ENCODE assay signal across 18 cellular contexts in the genomic region with DNA sequence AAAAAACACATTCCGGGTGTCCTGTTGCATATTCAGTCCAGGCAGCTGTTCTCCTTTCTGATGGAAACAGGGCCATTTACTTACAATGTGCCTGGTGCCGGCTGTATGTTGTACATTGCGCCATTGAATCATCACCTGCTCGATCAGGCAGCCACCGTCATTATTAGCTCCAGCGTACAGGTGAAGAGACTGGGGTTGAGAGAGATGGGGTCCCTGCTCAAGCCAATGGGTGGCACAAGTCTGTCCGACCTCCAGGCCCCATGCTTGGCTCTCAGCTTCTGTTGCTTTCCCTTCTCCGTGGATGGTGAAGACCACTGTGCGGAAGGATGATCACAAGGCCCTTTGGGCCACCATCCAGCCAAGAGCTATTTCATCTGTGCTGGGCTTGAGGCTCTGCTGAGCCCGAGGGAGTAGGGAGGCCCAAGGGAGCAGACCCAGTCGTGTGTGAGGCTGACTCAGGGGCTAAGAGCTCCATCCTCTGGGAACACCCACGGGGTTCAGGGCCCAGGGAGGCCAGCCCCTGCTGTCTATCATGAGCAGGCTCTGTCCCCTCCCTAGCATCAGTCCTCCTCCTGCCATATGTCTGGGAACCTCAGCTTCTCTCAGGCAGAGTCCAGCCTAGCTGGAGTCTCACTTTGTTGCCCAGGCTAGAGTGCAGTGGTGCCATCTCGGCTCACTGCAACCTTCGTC. TPM values are rescaled to one million over a fixed set of nuclear protein-coding genes. Genes with fewer than 3 reads are reported as not detected.
"Had no signal": no experiment of that assay in that cellular context is flagged by ENCODE, and none has a peak within 500 bp of the region (broad histone marks: within the 10 kb centered on the region; RNA-seq: fewer than 3 reads in every experiment).

No MANE protein-coding gene starts in this region.

- H3K9me3 ChIP-seq: upper lobe of left lung had no signal

- H3K36me3 Mint-ChIP-seq: activated naive CD8-positive, alpha-beta T cell treated with anti-CD3 and anti-CD28 coated beads, Interleukin-2, amount 10 ng/mL, durations not matched to agents 7 days and 5 days; memory B cell had no signal

- H3K27me3 ChIP-seq: cardiac muscle cell, esophagus muscularis mucosa, upper lobe of left lung had no signal

- H3K4me3 ChIP-seq: cardiac muscle cell, esophagus muscularis mucosa, spleen, upper lobe of left lung had no signal

- H3K4me1 ChIP-seq: esophagus muscularis mucosa, spleen, upper lobe of left lung had no signal

- H3K27ac Mint-ChIP-seq: activated naive CD4-positive, alpha-beta T cell treated with anti-CD3 and anti-CD28 coated beads for 36 hours; activated naive CD8-positive, alpha-beta T cell treated with anti-CD3 and anti-CD28 coated beads, Interleukin-2, amount 10 ng/mL, durations not matched to agents 7 days and 5 days; effector memory CD8-positive, alpha-beta T cell; memory B cell had no signal

- ATAC-seq: activated T-cell treated with anti-CD3 and anti-CD28 coated beads, Interleukin-2, amount 50 U/mL, for 4 hours; effector memory CD8-positive, alpha-beta T cell; left cardiac atrium had no signal

- H3K4me3 Mint-ChIP-seq: activated naive CD4-positive, alpha-beta T cell treated with anti-CD3 and anti-CD28 coated beads for 36 hours; activated naive CD8-positive, alpha-beta T cell treated with anti-CD3 and anti-CD28 coated beads, Interleukin-2, amount 10 ng/mL, durations not matched to agents 7 days and 5 days; activated T-cell treated with anti-CD3 and anti-CD28 coated beads, Interleukin-2, amount 50 U/mL, for 4 hours; effector memory CD8-positive, alpha-beta T cell; memory B cell had no signal

- H3K9me3 Mint-ChIP-seq: activated naive CD4-positive, alpha-beta T cell treated with anti-CD3 and anti-CD28 coated beads for 36 hours; activated naive CD8-positive, alpha-beta T cell treated with anti-CD3 and anti-CD28 coated beads, Interleukin-2, amount 10 ng/mL, durations not matched to agents 7 days and 5 days; activated T-cell treated with anti-CD3 and anti-CD28 coated beads, Interleukin-2, amount 50 U/mL, for 4 hours; effector memory CD8-positive, alpha-beta T cell; memory B cell had no signal

- H3K4me1 Mint-ChIP-seq: activated naive CD8-positive, alpha-beta T cell treated with anti-CD3 and anti-CD28 coated beads, Interleukin-2, amount 10 ng/mL, durations not matched to agents 7 days and 5 days; memory B cell had no signal

- H3K36me3 ChIP-seq: cardiac muscle cell, esophagus muscularis mucosa, upper lobe of left lung, WERI-Rb-1 had no signal

- DNase-seq: activated CD4-positive, alpha-beta T cell treated with anti-CD3 and anti-CD28 coated beads, Interleukin-2, amount 50 U/mL, for 1 hour; activated CD4-positive, CD25-positive, alpha-beta regulatory T cell treated with anti-CD3 and anti-CD28 coated beads, Interleukin-2, amount 50 U/mL, for 72 hours; activated naive CD4-positive, alpha-beta T cell treated with anti-CD3 and anti-CD28 coated beads for 36 hours; activated naive CD8-positive, alpha-beta T cell treated with anti-CD3 and anti-CD28 coated beads, Interleukin-2, amount 10 ng/mL, durations not matched to agents 7 days and 5 days; activated T-cell treated with anti-CD3 and anti-CD28 coated beads, Interleukin-2, amount 50 U/mL, for 4 hours; amniotic stem cell; effector memory CD8-positive, alpha-beta T cell; glutamatergic neuron; left cardiac atrium; spleen; stimulated activated CD4-positive, alpha-beta T cell treated with anti-CD3 and anti-CD28 coated beads, Interleukin-4, amount 100 ng/mL, for 1 hour; stimulated activated naive CD4-positive, alpha-beta T cell treated with Interleukin-2 at 50 U/mL for 16 hours; T-helper 1 cell; upper lobe of left lung; WERI-Rb-1 had no signal

- H3K27ac ChIP-seq: cardiac muscle cell, esophagus muscularis mucosa, spleen, upper lobe of left lung, WERI-Rb-1 had no signal

RNA-seq across cellular contexts. Expression of a gene that starts 20.7 kb away (rescaled TPM):
- total RNA-seq: activated naive CD4-positive, alpha-beta T cell treated with anti-CD3 and anti-CD28 coated beads for 36 hours; activated naive CD8-positive, alpha-beta T cell treated with anti-CD3 and anti-CD28 coated beads, Interleukin-2, amount 10 ng/mL, durations not matched to agents 7 days and 5 days had no signal
